In the genomic region with DNA sequence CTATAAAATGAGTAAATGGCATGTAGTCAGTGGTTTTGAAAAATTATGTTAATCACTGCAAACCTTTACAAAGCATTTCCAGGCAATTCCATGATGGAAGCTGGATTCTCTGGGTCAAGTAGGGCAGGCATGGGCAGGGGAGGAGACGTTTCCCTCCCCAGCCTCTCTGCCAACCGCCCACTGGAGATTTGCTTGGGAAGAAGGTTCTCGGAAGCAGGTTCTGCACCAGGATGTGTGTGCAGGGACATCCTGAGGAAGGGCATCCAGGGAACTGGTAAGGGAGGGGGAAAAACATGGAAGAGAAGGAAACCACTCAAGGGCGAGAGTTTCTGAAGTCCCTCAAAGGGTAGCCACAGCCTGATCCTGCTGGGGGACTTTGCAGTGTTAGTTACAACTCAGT, we compare ENCODE assay signal across 18 cellular contexts.
A peak's percentile ranks its signal among the peaks of the same experiment; 100 is the strongest.
DNase-seq lines count a peak whose midpoint lies in the region; ATAC-seq and TF ChIP-seq lines count a peak whose summit lies in the region.
"Had no signal": no experiment of that assay in that cellular context is flagged by ENCODE, and none has a peak within 500 bp of the region (broad histone marks: within the 10 kb centered on the region; RNA-seq: fewer than 3 reads in every experiment).

No MANE protein-coding gene starts in this region.

- no peaks in the 10 kb centered on the region for H3K36me3 ChIP-seq in HEK293 (ENCODE audit: control insufficient read depth in 2 of 2, insufficient read depth in 1 of 2, low read length in 2 of 2)
- H3K36me3 ChIP-seq in A673 (ENCODE audit: insufficient read depth, low read length, poor library complexity, severe bottlenecking), result no peaks in the 10 kb centered on the region

- CTCF ChIA-PET in HEK293 (lab: Yijun Ruan, JAX), result interaction anchor here (1.2 kb wide), 1 partner anchor 10 kb away, joined by 3 read pairs; no protein-coding TSS in a partner anchor
- CTCF ChIA-PET in A673 (lab: Charles Lee), result no interaction called here

- H3K4me1 ChIP-seq in HEK293 (ENCODE audit: control insufficient read depth, insufficient read depth, low read length) (no peaks in the 10 kb centered on the region), A673 (ENCODE audit: insufficient read depth, low read length, poor library complexity, severe bottlenecking) (no peaks in the 10 kb centered on the region)
- H3K4me1 ChIP-seq: A549 had no signal

- H3K27me3 ChIP-seq in A673 (replicated peaks; ENCODE audit: insufficient read depth, low read depth, low read length, poor library complexity), result no peaks in the 10 kb centered on the region

- intact Hi-C loops in A673 (cut with micrococcal nuclease; ENCODE audit: unreplicated experiment), result no loop called here

- BruUV-seq in A673 (replicated peaks; lab: Mats Ljungman, UMichigan), result no TSS peak

- DNase-seq in coronary artery (ENCODE audit: low spot score), result peak; percentile 58
- peak; percentile 43 for DNase-seq in mesenteric fat pad (ENCODE audit: low spot score)
- no peak for DNase-seq in NAMALWA (ENCODE audit: low spot score)
- DNase-seq in A673 (ENCODE audit: low spot score), result no peak
- DNase-seq: 8988T; C1 segment of cervical spinal cord; Calu3; CD4-positive, alpha-beta memory T cell; COR-L47; DMS53; DMS79 treated with DMSO at 0.1 percent for 48 hours; GF-D8; HFFc6 had no signal

- POLR2A ChIA-PET in HEK293 (lab: Yijun Ruan, JAX), result no interaction called here
- POLR2A ChIA-PET in A673 (lab: Charles Lee; ENCODE audit: low non-redundant PET), result no interaction called here

- TF ChIP-seq CTCF in HEK293 (tag by site-specific recombination; IDR thresholded peaks at IDR 0.05), result no peak
- TF ChIP-seq CTCF in coronary artery (IDR thresholded peaks at IDR 0.05), result no peak
- no peak for TF ChIP-seq CTCF in A673 (conservative IDR thresholded peaks at IDR 0.05; ENCODE audit: low read depth, low read length)

- H3K9me3 ChIP-seq in HEK293 (ENCODE audit: control insufficient read depth, insufficient read depth, low read depth, low read length) (no peaks in the 10 kb centered on the region; the same call in 1 of the 2 replicates), A673 (ENCODE audit: low read depth, low read length, poor library complexity, severe bottlenecking) (no peaks in the 10 kb centered on the region)

- H3K4me3 ChIP-seq in HEK293 (ENCODE audit: low read depth, low read length) (no peak overlapping the region), coronary artery (no peak overlapping the region), A673 (ENCODE audit: low read depth, low read length, poor library complexity, severe bottlenecking) (no peak overlapping the region)
- H3K4me3 ChIP-seq: A549, GM23338 had no signal

- H3K27ac ChIP-seq in HEK293 (ENCODE audit: extremely low read depth, low read depth, low read length), result no peak overlapping the region
- no peak overlapping the region for H3K27ac ChIP-seq in coronary artery
- no peak overlapping the region for H3K27ac ChIP-seq in A673 (ENCODE audit: low read depth, low read length, poor library complexity, severe bottlenecking)
- H3K27ac ChIP-seq: A549 had no signal

- no peak for ATAC-seq in HG02970 (IDR thresholded peaks at IDR 0.05; ENCODE audit: low FRiP score, unreplicated experiment)
- ATAC-seq: A549, GM23338, HCT116 had no signal

TF ChIP-seq in HEK293, 187 proteins besides CTCF, POLR2A, EP300 and RAD21:
- 0 out of 2 replicates have a peak, but pooled peaks have one; percentile 12 for TF ChIP-seq ZNF785 (tag by site-specific recombination; IDR thresholded peaks at IDR 0.05)
- TF ChIP-seq, protein P1, sequence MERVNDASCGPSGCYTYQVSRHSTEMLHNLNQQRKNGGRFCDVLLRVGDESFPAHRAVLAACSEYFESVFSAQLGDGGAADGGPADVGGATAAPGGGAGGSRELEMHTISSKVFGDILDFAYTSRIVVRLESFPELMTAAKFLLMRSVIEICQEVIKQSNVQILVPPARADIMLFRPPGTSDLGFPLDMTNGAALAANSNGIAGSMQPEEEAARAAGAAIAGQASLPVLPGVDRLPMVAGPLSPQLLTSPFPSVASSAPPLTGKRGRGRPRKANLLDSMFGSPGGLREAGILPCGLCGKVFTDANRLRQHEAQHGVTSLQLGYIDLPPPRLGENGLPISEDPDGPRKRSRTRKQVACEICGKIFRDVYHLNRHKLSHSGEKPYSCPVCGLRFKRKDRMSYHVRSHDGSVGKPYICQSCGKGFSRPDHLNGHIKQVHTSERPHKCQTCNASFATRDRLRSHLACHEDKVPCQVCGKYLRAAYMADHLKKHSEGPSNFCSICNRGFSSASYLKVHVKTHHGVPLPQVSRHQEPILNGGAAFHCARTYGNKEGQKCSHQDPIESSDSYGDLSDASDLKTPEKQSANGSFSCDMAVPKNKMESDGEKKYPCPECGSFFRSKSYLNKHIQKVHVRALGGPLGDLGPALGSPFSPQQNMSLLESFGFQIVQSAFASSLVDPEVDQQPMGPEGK (tag by site-specific recombination; IDR thresholded peaks at IDR 0.05), result no peak
TF ChIP-seq in HEK293: peak in this region for 1.

Comparison
In these comparisons a context has a peak if more than half of its experiments do, and no peak if none do; other contexts are left out.
1. DNase-seq: peak in coronary artery (single experiment) and mesenteric fat pad (single experiment); none in NAMALWA (single experiment) and A673 (single experiment).